1 cellular context compared by ENCODE assay signal in genomic region chr4:71025654-71026053, GRCh38.
TF ChIP-seq lines count a peak whose summit lies in the region.

No MANE protein-coding gene starts in this region.

TF ChIP-seq in IMR-90, 13 proteins besides CTCF, POLR2A, EP300 and RAD21:
- TF ChIP-seq CEBPB (IDR thresholded peaks at IDR 0.05; ENCODE audit: low read depth, low read length) (no peak), RFX5 (IDR thresholded peaks at IDR 0.05; ENCODE audit: low read depth, low read length) (no peak), BHLHE40 (IDR thresholded peaks at IDR 0.05; ENCODE audit: low read depth, low read length) (no peak), NFE2L2 (IDR thresholded peaks at IDR 0.05; ENCODE audit: low read depth, low read length) (no peak), FOS (IDR thresholded peaks at IDR 0.05; ENCODE audit: low read depth, low read length) (no peak), SMC3 (IDR thresholded peaks at IDR 0.05; ENCODE audit: low read depth, low read length) (no peak), USF2 (IDR thresholded peaks at IDR 0.05; ENCODE audit: low read depth, low read length) (no peak), MAFK (IDR thresholded peaks at IDR 0.05; ENCODE audit: low read depth, low read length) (no peak), CHD1 (IDR thresholded peaks at IDR 0.05; ENCODE audit: low read depth, low read length) (no peak), MXI1 (IDR thresholded peaks at IDR 0.05; ENCODE audit: borderline replicate concordance, low read depth, low read length) (no peak), RCOR1 (IDR thresholded peaks at IDR 0.05; ENCODE audit: insufficient replicate concordance, low read length) (no peak), MAZ (IDR thresholded peaks at IDR 0.05; ENCODE audit: borderline replicate concordance, low read depth, low read length) (no peak)
- TF ChIP-seq, protein P1, sequence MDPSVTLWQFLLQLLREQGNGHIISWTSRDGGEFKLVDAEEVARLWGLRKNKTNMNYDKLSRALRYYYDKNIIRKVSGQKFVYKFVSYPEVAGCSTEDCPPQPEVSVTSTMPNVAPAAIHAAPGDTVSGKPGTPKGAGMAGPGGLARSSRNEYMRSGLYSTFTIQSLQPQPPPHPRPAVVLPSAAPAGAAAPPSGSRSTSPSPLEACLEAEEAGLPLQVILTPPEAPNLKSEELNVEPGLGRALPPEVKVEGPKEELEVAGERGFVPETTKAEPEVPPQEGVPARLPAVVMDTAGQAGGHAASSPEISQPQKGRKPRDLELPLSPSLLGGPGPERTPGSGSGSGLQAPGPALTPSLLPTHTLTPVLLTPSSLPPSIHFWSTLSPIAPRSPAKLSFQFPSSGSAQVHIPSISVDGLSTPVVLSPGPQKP (IDR thresholded peaks at IDR 0.05; ENCODE audit: borderline replicate concordance, low read depth, low read length), result no peak
